In the genomic region with DNA sequence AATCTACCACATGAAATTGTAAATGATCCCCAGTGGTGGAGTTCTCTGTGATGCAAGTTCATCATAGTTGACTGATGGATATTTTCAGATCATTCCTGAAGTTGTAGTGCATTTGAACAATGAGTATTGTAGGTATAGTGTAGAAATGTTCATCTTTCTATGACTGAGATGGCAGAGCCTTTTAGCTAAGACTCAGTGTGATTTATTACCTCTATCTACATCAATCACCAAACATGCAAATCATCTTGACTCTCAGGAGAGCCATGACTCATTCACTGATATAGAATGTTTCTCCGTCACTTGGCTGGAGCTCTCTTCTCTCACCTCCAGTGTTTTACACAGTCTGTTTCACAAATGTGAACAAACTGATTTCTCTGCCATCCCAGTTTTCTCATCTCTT, we compare ENCODE assay signal across 21 cellular contexts.
DNase-seq lines count a peak whose midpoint lies in the region; ATAC-seq and FAIRE-seq lines count a peak whose summit lies in the region.
"Had no signal": no experiment of that assay in that cellular context is flagged by ENCODE, and none has a peak within 500 bp of the region (broad histone marks: within the 10 kb centered on the region; RNA-seq: fewer than 3 reads in every experiment).

No MANE protein-coding gene starts in this region.

- FAIRE-seq in RCC 7860 (lab: Jason Lieb, UNC) = no peak
- FAIRE-seq: HepG2 had no signal

- DNase-seq in M059J (ENCODE audit: low read depth) = peak; percentile 33
- peak; percentile 29 for DNase-seq in amniotic epithelial cell (ENCODE audit: low read depth)
- peak; percentile 13 for DNase-seq in iris pigment epithelial cell (ENCODE audit: low read depth)
- DNase-seq in EL = no peak
- DNase-seq in RCC 7860 (ENCODE audit: low spot score) = no peak
- no peak for DNase-seq in NCI-H146 (lab: John Stamatoyannopoulos, UW)
- DNase-seq: ACHN; C1 segment of cervical spinal cord; CD8-positive, alpha-beta memory T cell; DMS79; GM23248; HCEC 1CT; NCI-H1436; NCI-H2029; NCI-H2171 treated with DMSO at 0.1 percent for 48 hours; NCI-H446 treated with DMSO at 0.1 percent for 48 hours; NCI-H748 treated with DMSO at 0.1 percent for 48 hours; NK-92 treated with Interleukin-12 subunit alpha and Interleukin-12 subunit beta, amount 100 ng/mL, for 24 hours; SHP77 treated with DMSO at 0.1 percent for 48 hours had no signal

- ATAC-seq in GM18867 (IDR thresholded peaks at IDR 0.05; ENCODE audit: unreplicated experiment) = peak; percentile 90
- ATAC-seq: HepG2 had no signal

Comparison
In these comparisons a context has a peak if more than half of its experiments do, and no peak if none do; other contexts are left out.
1. DNase-seq: peak in M059J (single experiment), amniotic epithelial cell (single experiment) and iris pigment epithelial cell (single experiment); none in EL (single experiment), RCC 7860 (single experiment) and NCI-H146 (single experiment).